ENCODE assay signal across 8 cellular contexts in genomic region chr2:227163445-227163997, GRCh38. TPM values are rescaled to one million over a fixed set of nuclear protein-coding genes. Genes with fewer than 3 reads are reported as not detected.
DNase-seq lines count a peak whose midpoint lies in the region; ATAC-seq and TF ChIP-seq lines count a peak whose summit lies in the region.

No MANE protein-coding gene starts in this region.

- CTCF ChIA-PET in BJ (lab: Yijun Ruan, JAX) = no interaction called here
- CTCF ChIA-PET in activated CD8-positive, alpha-beta T cell treated with anti-CD3 and anti-CD28 coated beads for 36 hours (lab: Charles Lee) = interaction anchor here (1.7 kb wide), 1 partner anchor 75 kb away, joined by 6 read pairs; no protein-coding TSS in a partner anchor

- no peak for TF ChIP-seq CTCF in BJ (IDR thresholded peaks at IDR 0.05; ENCODE audit: insufficient read depth, low read depth, low read length)
- TF ChIP-seq CTCF in activated CD8-positive, alpha-beta T cell treated with anti-CD3 and anti-CD28 coated beads for 36 hours (IDR thresholded peaks at IDR 0.05) = no peak

- ATAC-seq in GM18870 (IDR thresholded peaks at IDR 0.05; ENCODE audit: unreplicated experiment) (peak; percentile 62), HG03045 (IDR thresholded peaks at IDR 0.05; ENCODE audit: unreplicated experiment) (peak; percentile 66)
- ATAC-seq in activated CD8-positive, alpha-beta T cell treated with anti-CD3 and anti-CD28 coated beads for 36 hours = no peak
- ATAC-seq in stimulated activated naive CD8-positive, alpha-beta T cell treated with anti-CD3 and anti-CD28 coated beads, Interleukin-15, amount 100 ng/mL, for 72 hours = peak; percentile 17

- H3K27me3 ChIP-seq in BJ (ENCODE audit: control insufficient read depth, insufficient read depth, low read length) = peaks cover 6% of the 10 kb centered on the region

- H3K4me3 ChIP-seq in BJ (ENCODE audit: low read depth, low read length) (peak overlapping the region; percentile 48), iPS-11a (ENCODE audit: low read depth, low read length) (peak overlapping the region; percentile 58)

- no peak overlapping the region for H3K27ac Mint-ChIP-seq in activated CD8-positive, alpha-beta T cell treated with anti-CD3 and anti-CD28 coated beads for 36 hours
- H3K27ac Mint-ChIP-seq in stimulated activated naive CD8-positive, alpha-beta T cell treated with anti-CD3 and anti-CD28 coated beads, Interleukin-15, amount 100 ng/mL, for 72 hours = no peak overlapping the region

- no peaks in the 10 kb centered on the region for H3K36me3 Mint-ChIP-seq in activated CD8-positive, alpha-beta T cell treated with anti-CD3 and anti-CD28 coated beads for 36 hours (ENCODE audit: low read depth)

- peaks cover 6% of the 10 kb centered on the region for H3K9me3 Mint-ChIP-seq in activated CD8-positive, alpha-beta T cell treated with anti-CD3 and anti-CD28 coated beads for 36 hours
- peaks cover 11 to 15% of the 10 kb centered on the region in 2 donors for H3K9me3 Mint-ChIP-seq in stimulated activated naive CD8-positive, alpha-beta T cell treated with anti-CD3 and anti-CD28 coated beads, Interleukin-15, amount 100 ng/mL, for 72 hours

- no peaks in the 10 kb centered on the region for H3K36me3 ChIP-seq in BJ (ENCODE audit: control insufficient read depth, insufficient read depth, low read length)

- POLR2A ChIA-PET in BJ (lab: Charles Lee) = no interaction called here
- POLR2A ChIA-PET in activated CD8-positive, alpha-beta T cell treated with anti-CD3 and anti-CD28 coated beads for 36 hours (lab: Charles Lee) = no interaction called here

- intact Hi-C loops in activated CD8-positive, alpha-beta T cell treated with anti-CD3 and anti-CD28 coated beads for 36 hours (cut with micrococcal nuclease) = no loop called here

- H3K27me3 Mint-ChIP-seq in activated CD8-positive, alpha-beta T cell treated with anti-CD3 and anti-CD28 coated beads for 36 hours = peaks cover 56% of the 10 kb centered on the region
- peaks cover 84% of the 10 kb centered on the region for H3K27me3 Mint-ChIP-seq in stimulated activated naive CD8-positive, alpha-beta T cell treated with anti-CD3 and anti-CD28 coated beads, Interleukin-15, amount 100 ng/mL, for 72 hours

- H3K4me3 Mint-ChIP-seq in activated CD8-positive, alpha-beta T cell treated with anti-CD3 and anti-CD28 coated beads for 36 hours = peak overlapping the region; percentile 27
- H3K4me3 Mint-ChIP-seq in stimulated activated naive CD8-positive, alpha-beta T cell treated with anti-CD3 and anti-CD28 coated beads, Interleukin-15, amount 100 ng/mL, for 72 hours = peak overlapping the region; percentile 54 to 79

- H3K4me1 Mint-ChIP-seq in activated CD8-positive, alpha-beta T cell treated with anti-CD3 and anti-CD28 coated beads for 36 hours (ENCODE audit: low read depth) = peaks cover 2% of the 10 kb centered on the region
- H3K4me1 Mint-ChIP-seq in stimulated activated naive CD8-positive, alpha-beta T cell treated with anti-CD3 and anti-CD28 coated beads, Interleukin-15, amount 100 ng/mL, for 72 hours = peaks cover 15% of the 10 kb centered on the region

- DNase-seq in BJ (ENCODE audit: low read depth) = no peak
- no peak for DNase-seq in activated CD8-positive, alpha-beta T cell treated with anti-CD3 and anti-CD28 coated beads for 36 hours
- DNase-seq in stimulated activated naive CD8-positive, alpha-beta T cell treated with anti-CD3 and anti-CD28 coated beads, Interleukin-15, amount 100 ng/mL, for 72 hours = no peak
- no peak for DNase-seq in stimulated activated naive CD4-positive, alpha-beta T cell treated with Interleukin-2 at 50 U/mL for 16 hours (lab: John Stamatoyannopoulos, UW)
- no peak for DNase-seq in Ammon's horn (ENCODE audit: low spot score)

RNA-seq across cellular contexts. Expression of gene COL4A4, which starts 0.5 kb away (rescaled TPM):
- 0.33 and 0.36 TPM in 2 replicates for polyA plus RNA-seq in BJ (2011; rRNA removed)
- polyA minus RNA-seq in BJ (2011; rRNA and poly(A)+ RNA removed) = 0.10 and 0.14 TPM in 2 replicates
- not detected for total RNA-seq in activated CD8-positive, alpha-beta T cell treated with anti-CD3 and anti-CD28 coated beads for 36 hours

RNA-seq across cellular contexts. Expression of gene COL4A3, which starts 0.9 kb away (rescaled TPM):
- polyA plus RNA-seq in BJ (2011; rRNA removed) = 0.23 and 0.29 TPM in 2 replicates
- polyA minus RNA-seq in BJ (2011; rRNA and poly(A)+ RNA removed) = 0.05 TPM in 1 of 2 replicates, not detected in the other
- total RNA-seq in activated CD8-positive, alpha-beta T cell treated with anti-CD3 and anti-CD28 coated beads for 36 hours = not detected
